ENCODE assay signal across 1 cellular context in the genomic region with DNA sequence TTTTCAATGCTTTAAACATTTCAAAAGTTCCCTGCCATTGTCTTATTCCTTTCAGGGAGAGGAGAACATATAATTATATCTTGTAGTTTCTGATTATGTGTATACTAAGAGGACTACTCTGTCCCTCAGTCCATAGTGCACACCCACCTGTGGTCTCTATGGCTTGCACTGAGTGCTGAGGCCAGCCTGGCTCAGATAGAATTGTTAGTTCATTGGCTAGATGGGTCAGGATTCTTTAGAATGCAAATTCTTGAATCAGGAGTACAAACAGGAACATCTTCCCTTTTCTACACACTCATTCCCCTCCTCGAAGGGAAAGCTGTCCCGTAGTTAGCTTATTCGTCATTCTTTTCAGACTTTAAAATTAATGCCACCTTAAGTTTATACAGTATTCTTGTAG.
TF ChIP-seq lines count a peak whose summit lies in the region.

No MANE protein-coding gene starts in this region.

TF ChIP-seq in HepG2, 621 proteins besides CTCF, POLR2A, EP300 and RAD21 (continued from another document):
- TF ChIP-seq, protein P1, sequence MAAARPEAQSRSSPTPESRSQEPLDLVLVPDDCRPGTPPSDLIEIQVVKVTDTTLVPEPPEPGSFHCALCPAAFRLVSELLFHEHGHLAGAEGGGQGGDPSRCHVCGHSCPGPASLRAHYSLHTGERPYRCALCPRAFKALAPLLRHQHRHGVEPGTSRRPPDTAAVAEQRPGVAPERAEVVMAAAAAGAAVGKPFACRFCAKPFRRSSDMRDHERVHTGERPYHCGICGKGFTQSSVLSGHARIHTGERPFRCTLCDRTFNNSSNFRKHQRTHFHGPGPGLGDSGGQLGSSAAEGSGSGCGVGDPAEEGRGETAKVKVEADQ (CRISPR knock-in tag; IDR thresholded peaks at IDR 0.05; ENCODE audit: borderline replicate concordance): no peak
- TF ChIP-seq HOXA5 (CRISPR knock-in tag; IDR thresholded peaks at IDR 0.05): no peak
- no peak for TF ChIP-seq ZNF329 (CRISPR knock-in tag; IDR thresholded peaks at IDR 0.05; ENCODE audit: low read depth)
- TF ChIP-seq, protein P2, sequence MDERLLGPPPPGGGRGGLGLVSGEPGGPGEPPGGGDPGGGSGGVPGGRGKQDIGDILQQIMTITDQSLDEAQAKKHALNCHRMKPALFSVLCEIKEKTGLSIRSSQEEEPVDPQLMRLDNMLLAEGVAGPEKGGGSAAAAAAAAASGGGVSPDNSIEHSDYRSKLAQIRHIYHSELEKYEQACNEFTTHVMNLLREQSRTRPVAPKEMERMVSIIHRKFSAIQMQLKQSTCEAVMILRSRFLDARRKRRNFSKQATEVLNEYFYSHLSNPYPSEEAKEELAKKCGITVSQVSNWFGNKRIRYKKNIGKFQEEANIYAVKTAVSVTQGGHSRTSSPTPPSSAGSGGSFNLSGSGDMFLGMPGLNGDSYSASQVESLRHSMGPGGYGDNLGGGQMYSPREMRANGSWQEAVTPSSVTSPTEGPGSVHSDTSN (CRISPR knock-in tag; IDR thresholded peaks at IDR 0.05): no peak
- no peak for TF ChIP-seq THAP11 (CRISPR knock-in tag; IDR thresholded peaks at IDR 0.05)
- TF ChIP-seq TBP (CRISPR knock-in tag; IDR thresholded peaks at IDR 0.05): no peak
- TF ChIP-seq ZNF33A (CRISPR knock-in tag; IDR thresholded peaks at IDR 0.05; ENCODE audit: borderline replicate concordance): no peak
- TF ChIP-seq PRMT3 (CRISPR knock-in tag; IDR thresholded peaks at IDR 0.05; ENCODE audit: borderline replicate concordance, low read depth): no peak
- TF ChIP-seq SNAI1 (CRISPR knock-in tag; IDR thresholded peaks at IDR 0.05; ENCODE audit: borderline replicate concordance): no peak
- no peak for TF ChIP-seq ZNF30 (CRISPR knock-in tag; IDR thresholded peaks at IDR 0.05)
- TF ChIP-seq ZNF251 (CRISPR knock-in tag; IDR thresholded peaks at IDR 0.05): no peak
